26 cellular contexts compared by ENCODE assay signal in genomic region chr2:31266804-31267203, GRCh38.
"Had no signal": no experiment of that assay in that cellular context is flagged by ENCODE, and none has a peak within 500 bp of the region (broad histone marks: within the 10 kb centered on the region; RNA-seq: fewer than 3 reads in every experiment).

No MANE protein-coding gene starts in this region.

- H3K4me3 ChIP-seq: pancreas, psoas muscle, sigmoid colon, smooth muscle cell, stomach, tibial artery had no signal

- H3K9me3 ChIP-seq: pancreas, psoas muscle, sigmoid colon, stomach, tibial artery had no signal

- H3K27me3 ChIP-seq: pancreas, sigmoid colon, stomach, tibial artery had no signal

- ATAC-seq: activated CD8-positive, alpha-beta T cell treated with anti-CD3 and anti-CD28 coated beads for 36 hours; activated naive CD8-positive, alpha-beta T cell treated with anti-CD3 and anti-CD28 coated beads, Interleukin-2, amount 50 U/mL, for 24 hours; left cardiac atrium; left ventricle myocardium superior; naive thymus-derived CD4-positive, alpha-beta T cell; pancreas; psoas muscle; stimulated activated naive B cell treated with anti-CD40 and anti-IgM and Interleukin-4, amounts not matched to agents 10 μg/mL and 1 μg/mL and 100 μg/mL, for 72 hours had no signal

- H3K27ac ChIP-seq: pancreas, psoas muscle, sigmoid colon, stomach, tibial artery had no signal

- FAIRE-seq: colon, keratinocyte, pancreas, TTC549 had no signal

- H3K4me1 ChIP-seq: pancreas, psoas muscle, sigmoid colon, stomach had no signal

- H3K36me3 ChIP-seq: pancreas, sigmoid colon had no signal

- DNase-seq: activated B cell treated with CpG ODN at 0.5 μM for 24 hours; activated CD4-positive, alpha-beta T cell treated with anti-CD3 and anti-CD28 coated beads, Interleukin-2, amount 50 U/mL, for 1 hour; activated CD8-positive, alpha-beta T cell treated with anti-CD3 and anti-CD28 coated beads for 36 hours; activated naive CD8-positive, alpha-beta T cell treated with anti-CD3 and anti-CD28 coated beads, Interleukin-2, amount 50 U/mL, for 24 hours; activated T-cell treated with anti-CD3 and anti-CD28 coated beads, Interleukin-2, amount 50 U/mL, for 48 hours; central memory CD4-positive, alpha-beta T cell; effector CD8-positive, alpha-beta T cell; erythroblast; head of caudate nucleus; left cardiac atrium; left ventricle myocardium superior; midbrain; naive thymus-derived CD4-positive, alpha-beta T cell; nucleus accumbens; pancreas; psoas muscle; sigmoid colon; stimulated activated CD4-positive, alpha-beta T cell treated with anti-CD3 and anti-CD28 coated beads, Interleukin-1b, Interleukin-23, amount 100 ng/mL, for 48 hours; stimulated activated naive B cell treated with anti-CD40 and anti-IgM and Interleukin-4, amounts not matched to agents 10 μg/mL and 1 μg/mL and 100 μg/mL, for 72 hours; stomach; T-helper 9 cell; tibial artery had no signal
